In genomic region chr10:35605191-35605590, GRCh38 we compare ENCODE assay signal across 24 cellular contexts. TPM values are rescaled to one million over a fixed set of nuclear protein-coding genes. Genes with fewer than 3 reads are reported as not detected.
DNase-seq lines count a peak whose midpoint lies in the region; ATAC-seq, FAIRE-seq and TF ChIP-seq lines count a peak whose summit lies in the region.
"Had no signal": no experiment of that assay in that cellular context is flagged by ENCODE, and none has a peak within 500 bp of the region (broad histone marks: within the 10 kb centered on the region; RNA-seq: fewer than 3 reads in every experiment).

Gene GJD4, plus strand, starts transcription at chr10:35605341. Its CDS starts 227 bp downstream, at chr10:35605568.

- WGBS in H1 (ENCODE audit: extremely low coverage in 1 of 2, insufficient coverage in 1 of 2, insufficient read length in 1 of 2, insufficient replicate concordance in 2 of 2, low coverage in 1 of 2, low lambda C conversion rate in 2 of 2, missing lambda C conversion rate in 1 of 2), 2 experiments = 93% methylated on average over 8 of the region's 8 CpGs; no CpG with 5 or more reads in 1 of the 2 experiments
- 39 to 42% methylated on average over 8 of the region's 8 CpGs for WGBS in thyroid gland, 2 donors

- no peak within 1 kb of the TSS for H2AK5ac ChIP-seq in H1 (ENCODE audit: low read depth, low read length)

- no peaks in the 10 kb centered on the region for H3F3A ChIP-seq in MM.1S (ENCODE audit: insufficient read depth, low read length)

- no peak for TF ChIP-seq EP300 in H1 (IDR thresholded peaks at IDR 0.05; ENCODE audit: borderline replicate concordance in 1 of 2, low read depth in 2 of 2, low read length in 2 of 2)

- no peak within 1 kb of the TSS for H4K5ac ChIP-seq in H1 (ENCODE audit: insufficient read length, low read depth, low read length)

- no peak for TF ChIP-seq RAD21 in H1 (IDR thresholded peaks at IDR 0.05 in 1 of 2, conservative IDR thresholded peaks at IDR 0.05 in 1 of 2; ENCODE audit: low read depth in 2 of 2, low read length in 2 of 2)

- H3K23ac ChIP-seq in H1 (ENCODE audit: insufficient read length) = no peak within 1 kb of the TSS

- ATAC-seq in GM18520 (IDR thresholded peaks at IDR 0.05; ENCODE audit: unreplicated experiment) = no peak

- TF ChIP-seq CTCF in H1 (IDR thresholded peaks at IDR 0.05; ENCODE audit: control extremely low read depth in 1 of 3, insufficient read depth in 1 of 3, low read depth in 1 of 3, low read length in 3 of 3) (no peak), thyroid gland (IDR thresholded peaks at IDR 0.05) (no peak), MM.1S (IDR thresholded peaks at IDR 0.05; ENCODE audit: low read length) (no peak)

- H3K9me3 Mint-ChIP-seq in activated T-cell treated with anti-CD3 and anti-CD28 coated beads, Interleukin-2, amount 50 U/mL, for 24 hours = peaks cover 8% of the 10 kb centered on the region

- H4K8ac ChIP-seq in H1 (ENCODE audit: extremely low read depth, insufficient read depth, low read length) = no peak within 1 kb of the TSS

- H3K4me1 Mint-ChIP-seq in activated T-cell treated with anti-CD3 and anti-CD28 coated beads, Interleukin-2, amount 50 U/mL, for 24 hours (ENCODE audit: low read depth) = peaks cover 4% of the 10 kb centered on the region

- CTCF ChIA-PET in H1 (lab: Charles Lee; ENCODE audit: partially characterized antibody) = interaction anchor here (0.9 to 1.0 kb wide), 2 partner anchors 9 to 10 kb away, joined by 3 read pairs; no protein-coding TSS in a partner anchor

- no peak within 1 kb of the TSS for H3K9ac ChIP-seq in H1 (replicated peaks in 1 of 4; ENCODE audit: extremely low read depth in 1 of 4, low read depth in 3 of 4, low read length in 3 of 4)
- H3K9ac ChIP-seq in MM.1S (ENCODE audit: low read length) = no peak within 1 kb of the TSS

- H3K4me3 Mint-ChIP-seq in activated T-cell treated with anti-CD3 and anti-CD28 coated beads, Interleukin-2, amount 50 U/mL, for 24 hours = no peak within 1 kb of the TSS
- H3K4me3 Mint-ChIP-seq: CD4-positive, alpha-beta memory T cell had no signal

- H3K9me3 ChIP-seq in H1 (ENCODE audit: insufficient read depth in 2 of 2, low read depth in 1 of 2, low read length in 1 of 2) = peaks cover 3 to 5% of the 10 kb centered on the region in 2 experiments
- H3K9me3 ChIP-seq in thyroid gland = no peaks in the 10 kb centered on the region
- H3K9me3 ChIP-seq in MM.1S (replicated peaks; ENCODE audit: insufficient read depth, low read length) = no peaks in the 10 kb centered on the region

- H3K79me1 ChIP-seq in H1 (ENCODE audit: low read depth, low read length) = no peaks in the 10 kb centered on the region

- no peaks in the 10 kb centered on the region for H3K36me3 Mint-ChIP-seq in activated T-cell treated with anti-CD3 and anti-CD28 coated beads, Interleukin-2, amount 50 U/mL, for 24 hours (ENCODE audit: low read depth)

- no peak within 1 kb of the TSS for H3K27ac Mint-ChIP-seq in activated T-cell treated with anti-CD3 and anti-CD28 coated beads, Interleukin-2, amount 50 U/mL, for 24 hours
- H3K27ac Mint-ChIP-seq: CD4-positive, alpha-beta memory T cell had no signal

- POLR2A ChIA-PET in H1 (lab: Charles Lee; ENCODE audit: partially characterized antibody) = no interaction called here

- no peak within 1 kb of the TSS for H2BK120ac ChIP-seq in H1 (replicated peaks; ENCODE audit: low read depth, low read length)

- no peak within 1 kb of the TSS for H3K56ac ChIP-seq in H1 (replicated peaks; ENCODE audit: insufficient read length, low read depth, low read length)

- no peak within 1 kb of the TSS for H2BK20ac ChIP-seq in H1 (ENCODE audit: low read length)

- peak; percentile 50 for DNase-seq in ELF-1 (ENCODE audit: low read depth, low spot score)
- DNase-seq in H1 (ENCODE audit: low read depth in 1 of 2, low spot score in 2 of 2) = no peak
- peak; percentile 85 for DNase-seq in myocyte (ENCODE audit: low read depth)
- peak; percentile 35 for DNase-seq in thyroid gland
- no peak for DNase-seq in MM.1S
- no peak for DNase-seq in activated T-cell treated with anti-CD3 and anti-CD28 coated beads, Interleukin-2, amount 50 U/mL, for 24 hours
- DNase-seq: C1 segment of cervical spinal cord; CD4-positive, alpha-beta memory T cell; COR-L47; Kasumi-1; MV-4-11; NCI-H1105; NCI-H146; NCI-H1930; NCI-H446 treated with DMSO at 0.1 percent for 48 hours; NCI-H526; SHP77 had no signal

- no peaks in the 10 kb centered on the region for H3K23me2 ChIP-seq in H1 (ENCODE audit: low read depth, low read length)

- H3K4me1 ChIP-seq in H1 (replicated peaks in 1 of 4; ENCODE audit: control insufficient read depth in 3 of 4, insufficient read depth in 4 of 4, low read length in 3 of 4) (peaks cover 0 to 4% (median 0%) of the 10 kb centered on the region in 4 experiments; a peak in 1 of 7 replicates), thyroid gland (peaks cover 6 to 16% of the 10 kb centered on the region in 2 donors), MM.1S (ENCODE audit: low read length) (no peaks in the 10 kb centered on the region)

- H3K79me2 ChIP-seq in H1 (ENCODE audit: control insufficient read depth in 1 of 2, insufficient read depth in 2 of 2, low read length in 2 of 2) (no peaks in the 10 kb centered on the region), MM.1S (ENCODE audit: low read length) (no peaks in the 10 kb centered on the region)

- H3K18ac ChIP-seq in H1 (ENCODE audit: extremely low read depth, low read length) = no peak within 1 kb of the TSS

- H3K4me3 ChIP-seq in H1 (ENCODE audit: extremely low read depth in 1 of 4, insufficient read depth in 2 of 4, low read depth in 3 of 4, low read length in 4 of 4) (no peak within 1 kb of the TSS), thyroid gland (replicated peaks in 1 of 3) (no peak within 1 kb of the TSS), MM.1S (ENCODE audit: low read length) (no peak within 1 kb of the TSS)

- TF ChIP-seq POLR2A in H1 (IDR thresholded peaks at IDR 0.05; ENCODE audit: control extremely low read depth in 1 of 2, low read depth in 2 of 2, low read length in 2 of 2) (no peak), thyroid gland (IDR thresholded peaks at IDR 0.05) (no peak)

- H2AFZ ChIP-seq in H1 (ENCODE audit: low read length) (no peak within 1 kb of the TSS), MM.1S (ENCODE audit: low read length) (no peak within 1 kb of the TSS)

- no peaks in the 10 kb centered on the region for H4K20me1 ChIP-seq in H1 (replicated peaks in 1 of 2; ENCODE audit: control insufficient read depth in 1 of 2, insufficient read depth in 2 of 2, low read length in 2 of 2)
- no peaks in the 10 kb centered on the region for H4K20me1 ChIP-seq in MM.1S (ENCODE audit: insufficient read depth, low read length)

- H3K14ac ChIP-seq in H1 (ENCODE audit: insufficient read length) = no peak within 1 kb of the TSS

- H3K27me3 ChIP-seq in H1 (replicated peaks in 1 of 4; ENCODE audit: control insufficient read depth in 3 of 4, extremely low read depth in 1 of 4, insufficient read depth in 3 of 4, low read length in 3 of 4) (no peaks in the 10 kb centered on the region; a peak in 1 of 7 replicates), thyroid gland (no peaks in the 10 kb centered on the region), MM.1S (replicated peaks; ENCODE audit: insufficient read depth, low read length) (no peaks in the 10 kb centered on the region)

- no peak within 1 kb of the TSS for H2BK15ac ChIP-seq in H1 (ENCODE audit: low read length)

- no peak within 1 kb of the TSS for H2BK12ac ChIP-seq in H1 (ENCODE audit: low read depth, low read length)

- no peaks in the 10 kb centered on the region for H3K9me2 ChIP-seq in MM.1S (replicated peaks; ENCODE audit: insufficient read depth, low read length)

- FAIRE-seq in H1 (lab: Jason Lieb, UNC) = no peak
- FAIRE-seq: A204.1, GM12892, GM19239 had no signal

- H4K91ac ChIP-seq in H1 (replicated peaks; ENCODE audit: insufficient read length, low read length) = no peak within 1 kb of the TSS

- H3K36me3 ChIP-seq in H1 (ENCODE audit: control insufficient read depth in 2 of 4, insufficient read depth in 4 of 4, low read length in 3 of 4) = no peaks in the 10 kb centered on the region
- no peaks in the 10 kb centered on the region for H3K36me3 ChIP-seq in thyroid gland
- H3K36me3 ChIP-seq in MM.1S (replicated peaks; ENCODE audit: insufficient read depth, low read length) = no peaks in the 10 kb centered on the region

- H3K4ac ChIP-seq in H1 (replicated peaks; ENCODE audit: insufficient read length, low read depth, low read length) = peak within 1 kb of the TSS; percentile 54

- H3K27me3 Mint-ChIP-seq in activated T-cell treated with anti-CD3 and anti-CD28 coated beads, Interleukin-2, amount 50 U/mL, for 24 hours = peaks cover 69% of the 10 kb centered on the region

- intact Hi-C loops in thyroid gland (cut with DNase I) = no loop called here

- H3K4me2 ChIP-seq in H1 (ENCODE audit: insufficient read depth in 1 of 2, low read depth in 2 of 2, low read length in 2 of 2) (no peak within 1 kb of the TSS), MM.1S (ENCODE audit: low read depth, low read length) (no peak within 1 kb of the TSS)

- no peak within 1 kb of the TSS for H3K27ac ChIP-seq in H1 (ENCODE audit: low read depth, low read length)
- H3K27ac ChIP-seq in thyroid gland = no peak within 1 kb of the TSS
- H3K27ac ChIP-seq in MM.1S (ENCODE audit: low read length) = no peak within 1 kb of the TSS
- H3K27ac ChIP-seq: RWPE1 had no signal

- no peak within 1 kb of the TSS for H2BK5ac ChIP-seq in H1 (ENCODE audit: low read depth, low read length)

TF ChIP-seq in H1, 55 proteins besides CTCF, POLR2A, EP300 and RAD21 (continues in another document):
- TF ChIP-seq SP1 (IDR thresholded peaks at IDR 0.05; ENCODE audit: low read depth, low read length) (no peak), ASH2L (IDR thresholded peaks at IDR 0.05; ENCODE audit: low read length) (no peak), KDM4A (IDR thresholded peaks at IDR 0.05; ENCODE audit: low read depth, low read length, severe bottlenecking) (no peak), ATF3 (IDR thresholded peaks at IDR 0.05; ENCODE audit: insufficient read depth, low read depth, low read length) (no peak), CTBP2 (IDR thresholded peaks at IDR 0.05; ENCODE audit: borderline replicate concordance, insufficient read depth, insufficient read length, low read length) (no peak), JUND (IDR thresholded peaks at IDR 0.05; ENCODE audit: low read length) (no peak)

RNA-seq across cellular contexts. Expression of gene GJD4, which starts in this region (rescaled TPM):
- not detected in 2 replicates for total RNA-seq in H1 (2021; fragmentation: NEBNext Ultra II Directional; extraction: Animal tissue kit (Norgen Biotek cat#: 25700))
- polyA plus RNA-seq in H1 (2011; rRNA removed) = not detected in 2 replicates
- polyA plus RNA-seq in H1 (2011; cell fraction: cytosol; rRNA removed) = not detected
- polyA plus RNA-seq in H1 (2011; cell fraction: nucleus; rRNA removed) = 0.09 TPM
- not detected in 4 replicates for polyA plus RNA-seq in H1 (2012, experiment 1 of 2)
- not detected for polyA plus RNA-seq in H1 (2012, experiment 2 of 2)
- not detected for polyA plus RNA-seq in H1 (2013, experiment 1 of 2)
- not detected for polyA plus RNA-seq in H1 (2013, experiment 2 of 2)
- polyA minus RNA-seq in H1 (2011; rRNA and poly(A)+ RNA removed) = not detected in 2 replicates
- polyA minus RNA-seq in H1 (2011; cell fraction: cytosol; rRNA and poly(A)+ RNA removed) = not detected
- polyA minus RNA-seq in H1 (2011; cell fraction: nucleus; rRNA and poly(A)+ RNA removed) = not detected
- total RNA-seq in myocyte = 10.6 and 13.9 TPM in 2 replicates
- 12.2 TPM for polyA plus RNA-seq in myocyte (2012)
- total RNA-seq in thyroid gland = not detected
- total RNA-seq: H4, M059J had no signal
- polyA plus RNA-seq: CD4-positive, alpha-beta memory T cell had no signal

Comparison
In these comparisons a context has a peak if more than half of its experiments do, and no peak if none do; other contexts are left out.
1. RNA of gene GJD4 (total RNA-seq): 10.6 to 13.9 TPM in myocyte; not detected in H1 and not detected in thyroid gland; every median in the first group is over 10 times any median in the second.
2. Peak in DNase-seq in thyroid gland; RNA of the gene not detected or under 1 TPM.
3. DNase-seq: peak in ELF-1 (single experiment) and myocyte (single experiment); none in H1 (0 of 2), MM.1S (single experiment) and activated T-cell treated with anti-CD3 and anti-CD28 coated beads, Interleukin-2, amount 50 U/mL, for 24 hours (single experiment).